19 cellular contexts compared by ENCODE assay signal in the genomic region with DNA sequence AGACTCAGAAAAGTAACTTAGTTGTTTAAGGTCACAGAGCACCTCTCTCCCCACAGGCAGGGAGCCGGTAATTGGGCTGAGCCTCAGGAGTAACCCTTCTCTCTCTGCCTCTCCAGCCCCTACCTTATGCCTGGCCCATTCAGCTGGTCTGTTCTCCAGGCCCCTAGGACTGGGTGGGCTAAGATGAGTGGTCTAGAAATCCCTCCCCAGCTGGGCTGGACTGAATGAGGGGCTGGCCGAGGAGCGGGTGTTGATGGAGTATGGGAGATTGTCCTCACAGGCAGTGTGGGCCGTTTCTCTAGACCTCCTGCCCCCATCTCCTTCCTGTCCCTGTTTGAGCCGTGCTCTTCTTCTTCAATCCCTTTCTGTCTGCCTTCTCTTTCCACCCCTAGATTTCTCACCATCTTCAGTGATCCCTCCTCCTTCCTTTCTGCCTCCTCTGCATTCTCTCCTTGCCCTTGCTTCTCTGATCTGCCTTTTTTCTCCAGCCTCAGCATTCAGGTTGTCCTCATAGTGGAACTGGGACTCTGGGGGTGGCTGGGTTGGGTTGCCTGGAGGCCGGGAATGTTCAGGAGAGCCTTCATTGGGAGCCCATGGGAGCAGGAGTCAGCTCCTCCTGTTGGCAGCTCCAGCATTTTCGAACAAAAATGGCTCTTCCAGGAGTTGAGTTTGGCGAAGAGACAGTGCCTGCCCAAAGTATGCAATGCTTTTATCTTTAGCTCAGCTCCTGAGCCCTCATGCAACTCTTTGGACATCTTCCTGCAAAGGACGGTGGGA. TPM values are rescaled to one million over a fixed set of nuclear protein-coding genes. Genes with fewer than 3 reads are reported as not detected.
DNase-seq lines count a peak whose midpoint lies in the region; ATAC-seq and TF ChIP-seq lines count a peak whose summit lies in the region.
"Had no signal": no experiment of that assay in that cellular context is flagged by ENCODE, and none has a peak within 500 bp of the region (broad histone marks: within the 10 kb centered on the region; RNA-seq: fewer than 3 reads in every experiment).

No MANE protein-coding gene starts in this region.

- POLR2A ChIA-PET in naive thymus-derived CD8-positive, alpha-beta T cell (lab: Charles Lee): no interaction called here

- H3K9me3 ChIP-seq in testis: no peaks in the 10 kb centered on the region
- H3K9me3 ChIP-seq: ascending aorta had no signal

- H3K9me3 Mint-ChIP-seq in T-helper 1 cell treated with Interleukin-12 subunit alpha and Interleukin-12 subunit beta and Interleukin-4 antibody, amounts not matched to agents 30 μg/mL and 1 μg/mL, for 36 hours: no peaks in the 10 kb centered on the region
- no peaks in the 10 kb centered on the region for H3K9me3 Mint-ChIP-seq in chondrocyte (ENCODE audit: low read depth)
- no peaks in the 10 kb centered on the region for H3K9me3 Mint-ChIP-seq in nephron
- no peaks in the 10 kb centered on the region for H3K9me3 Mint-ChIP-seq in naive thymus-derived CD8-positive, alpha-beta T cell

- TF ChIP-seq CTCF in chondrocyte (IDR thresholded peaks at IDR 0.05) (no peak), nephron (IDR thresholded peaks at IDR 0.05; ENCODE audit: unreplicated experiment in 3 of 3) (no peak), testis (IDR thresholded peaks at IDR 0.05) (no peak)

- H3K4me1 Mint-ChIP-seq in T-helper 1 cell treated with Interleukin-12 subunit alpha and Interleukin-12 subunit beta and Interleukin-4 antibody, amounts not matched to agents 30 μg/mL and 1 μg/mL, for 36 hours (ENCODE audit: low read depth): peaks cover 4% of the 10 kb centered on the region
- H3K4me1 Mint-ChIP-seq in chondrocyte (ENCODE audit: low read depth) (peaks cover 61% of the 10 kb centered on the region), nephron (peaks cover 60% of the 10 kb centered on the region)
- H3K4me1 Mint-ChIP-seq in naive thymus-derived CD8-positive, alpha-beta T cell: peaks cover 0 to 10% (median 7%) of the 10 kb centered on the region in 4 donors

- no peak overlapping the region for H3K4me3 ChIP-seq in testis
- H3K4me3 ChIP-seq: ascending aorta, coronary artery had no signal

- TF ChIP-seq POLR2A in testis (IDR thresholded peaks at IDR 0.05): no peak

- H3K4me1 ChIP-seq in testis: peaks cover 84% of the 10 kb centered on the region

- no peak overlapping the region for H3K27ac Mint-ChIP-seq in T-helper 1 cell treated with Interleukin-12 subunit alpha and Interleukin-12 subunit beta and Interleukin-4 antibody, amounts not matched to agents 30 μg/mL and 1 μg/mL, for 36 hours
- H3K27ac Mint-ChIP-seq in chondrocyte (ENCODE audit: unreplicated experiment): no peak overlapping the region
- H3K27ac Mint-ChIP-seq in nephron: peak overlapping the region; percentile 51 to 81 (median 54)
- peak overlapping the region in 1 of 10 donors; percentile 33 for H3K27ac Mint-ChIP-seq in naive thymus-derived CD8-positive, alpha-beta T cell

- intact Hi-C loops in testis (cut with DNase I; ENCODE audit: low total_unique reads): no loop called here

- peak overlapping the region; percentile 9 for H3K4me3 Mint-ChIP-seq in T-helper 1 cell treated with Interleukin-12 subunit alpha and Interleukin-12 subunit beta and Interleukin-4 antibody, amounts not matched to agents 30 μg/mL and 1 μg/mL, for 36 hours
- H3K4me3 Mint-ChIP-seq in chondrocyte (ENCODE audit: unreplicated experiment) (no peak overlapping the region), nephron (peak overlapping the region in 2 of 3 experiments; percentile 3 to 9)
- H3K4me3 Mint-ChIP-seq in naive thymus-derived CD8-positive, alpha-beta T cell: no peak overlapping the region

- no peaks in the 10 kb centered on the region for H3K36me3 Mint-ChIP-seq in T-helper 1 cell treated with Interleukin-12 subunit alpha and Interleukin-12 subunit beta and Interleukin-4 antibody, amounts not matched to agents 30 μg/mL and 1 μg/mL, for 36 hours (ENCODE audit: low read depth)
- H3K36me3 Mint-ChIP-seq in chondrocyte (ENCODE audit: low read depth) (no peaks in the 10 kb centered on the region), nephron (ENCODE audit: low read depth) (no peaks in the 10 kb centered on the region)
- H3K36me3 Mint-ChIP-seq in naive thymus-derived CD8-positive, alpha-beta T cell: no peaks in the 10 kb centered on the region

- 35 to 42% methylated on average over 9 of the region's 9 CpGs for WGBS in testis, 2 donors

- no peaks in the 10 kb centered on the region for H3K27me3 ChIP-seq in testis
- H3K27me3 ChIP-seq: ascending aorta had no signal

- DNase-seq in T-helper 1 cell: no peak
- DNase-seq in chondrocyte (ENCODE audit: low spot score): peak; percentile 51
- no peak for DNase-seq in testis
- DNase-seq in naive thymus-derived CD8-positive, alpha-beta T cell: no peak
- DNase-seq in activated CD4-positive, CD25-positive, alpha-beta regulatory T cell treated with anti-CD3 and anti-CD28 coated beads, Interleukin-2, amount 50 U/mL, for 72 hours: no peak
- DNase-seq in NCI-H510A treated with DMSO at 0.1 percent for 48 hours (lab: John Stamatoyannopoulos, UW): no peak
- DNase-seq: activated effector memory CD4-positive, alpha-beta T cell treated with anti-CD3 and anti-CD28 coated beads, Interleukin-2, amount 50 U/mL, for 16 hours; DMS 273 treated with DMSO at 0.1 percent for 48 hours; MM.1S; NCI-H1694 treated with DMSO at 0.1 percent for 48 hours; NCI-H446 treated with DMSO at 0.1 percent for 48 hours; SHP77 treated with DMSO at 0.1 percent for 48 hours; stimulated activated CD4-positive, alpha-beta T cell treated with anti-CD3 and anti-CD28 coated beads, Interleukin-4, amount 100 ng/mL, for 1 hour had no signal

- H3K36me3 ChIP-seq in testis (ENCODE audit: low read depth, missing control alignments): no peaks in the 10 kb centered on the region
- H3K36me3 ChIP-seq: ascending aorta had no signal

- ATAC-seq in naive thymus-derived CD8-positive, alpha-beta T cell: no peak
- ATAC-seq: HepG2 had no signal

- peak overlapping the region; percentile 10 to 87 for H3K27ac ChIP-seq in testis
- H3K27ac ChIP-seq: 22Rv1, ascending aorta had no signal

- no peaks in the 10 kb centered on the region for H3K27me3 Mint-ChIP-seq in T-helper 1 cell treated with Interleukin-12 subunit alpha and Interleukin-12 subunit beta and Interleukin-4 antibody, amounts not matched to agents 30 μg/mL and 1 μg/mL, for 36 hours (ENCODE audit: low read depth)
- H3K27me3 Mint-ChIP-seq in chondrocyte (ENCODE audit: low read depth): no peaks in the 10 kb centered on the region
- H3K27me3 Mint-ChIP-seq in nephron (ENCODE audit: low read depth): no peaks in the 10 kb centered on the region
- no peaks in the 10 kb centered on the region for H3K27me3 Mint-ChIP-seq in naive thymus-derived CD8-positive, alpha-beta T cell

RNA-seq across cellular contexts. Expression of a gene that starts 7.6 kb away (rescaled TPM):
- total RNA-seq in chondrocyte: 30.7 to 75.9 TPM (median 30.9 TPM) in 3 replicates
- total RNA-seq in testis: 100 to 1,000 TPM; 212 to 221 TPM
- 102 TPM for polyA plus RNA-seq in testis (ENCODE audit: insufficient read depth, low read depth, low replicate concordance)
- 1 to 10 TPM; 1.1 to 1.9 TPM for total RNA-seq in naive thymus-derived CD8-positive, alpha-beta T cell
- polyA plus RNA-seq in naive thymus-derived CD8-positive, alpha-beta T cell: 1 to 10 TPM; 2.1 to 6.6 (median 2.7) TPM

RNA-seq across cellular contexts. Expression of a gene that starts 59.2 kb away (rescaled TPM):
- total RNA-seq in chondrocyte (12.3 to 14.8 TPM (median 12.4 TPM) in 3 replicates), testis (10 to 100 TPM; 16.9 to 20.9 TPM)
- polyA plus RNA-seq in testis (ENCODE audit: insufficient read depth, low read depth, low replicate concordance): 16.8 TPM
- total RNA-seq in naive thymus-derived CD8-positive, alpha-beta T cell: 10 to 100 TPM; 13.9 to 17.4 TPM
- 10 to 100 TPM; 36.7 to 47.2 (median 37.3) TPM for polyA plus RNA-seq in naive thymus-derived CD8-positive, alpha-beta T cell

Comparison
In these comparisons a context has a peak if more than half of its experiments do, and no peak if none do; other contexts are left out.
1. H3K27ac Mint-ChIP-seq: peak in nephron (3 of 3); none in T-helper 1 cell treated with Interleukin-12 subunit alpha and Interleukin-12 subunit beta and Interleukin-4 antibody, amounts not matched to agents 30 μg/mL and 1 μg/mL, for 36 hours (single experiment) and chondrocyte (single experiment).
2. H3K4me3 Mint-ChIP-seq: peak in T-helper 1 cell treated with Interleukin-12 subunit alpha and Interleukin-12 subunit beta and Interleukin-4 antibody, amounts not matched to agents 30 μg/mL and 1 μg/mL, for 36 hours (single experiment) and nephron (2 of 3); none in chondrocyte (single experiment) and naive thymus-derived CD8-positive, alpha-beta T cell (0 of 10).
3. RNA of a gene that starts 7.6 kb away (total RNA-seq): 212 to 221 TPM in testis and 30.7 to 75.9 TPM in chondrocyte; 1.1 to 1.9 TPM in naive thymus-derived CD8-positive, alpha-beta T cell; every median in the first group is over 10 times any median in the second.